10 cellular contexts compared by ENCODE assay signal in the genomic region with DNA sequence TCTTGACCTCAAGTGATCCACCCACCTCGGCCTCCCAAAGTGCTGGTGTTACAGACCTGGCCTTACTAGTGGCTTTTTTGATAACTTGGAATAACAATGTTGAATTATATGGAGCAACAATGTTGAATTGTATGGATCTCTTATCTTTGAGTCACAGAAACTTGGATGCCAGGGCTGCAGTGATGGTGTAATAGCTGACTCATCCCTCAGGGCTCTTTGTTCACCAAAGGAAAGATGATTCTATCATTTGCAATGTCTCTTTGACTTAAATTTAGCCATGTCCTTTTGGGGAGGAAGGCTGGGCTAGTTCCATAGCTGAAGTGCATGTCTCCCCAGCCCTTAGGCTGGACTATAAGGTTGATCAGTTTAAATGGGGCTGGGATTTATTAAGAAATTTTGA.
A peak's percentile ranks its signal among the peaks of the same experiment; 100 is the strongest.
DNase-seq lines count a peak whose midpoint lies in the region; ATAC-seq and TF ChIP-seq lines count a peak whose summit lies in the region.
"Had no signal": no experiment of that assay in that cellular context is flagged by ENCODE, and none has a peak within 500 bp of the region (broad histone marks: within the 10 kb centered on the region; RNA-seq: fewer than 3 reads in every experiment).

No MANE protein-coding gene starts in this region.

- 88% methylated on average over 1 of the region's 1 CpG for WGBS in prostate gland

- H3K27me3 ChIP-seq in prostate gland (replicated peaks; ENCODE audit: insufficient read depth) = no peaks in the 10 kb centered on the region
- H3K27me3 ChIP-seq: ovary had no signal

- intact Hi-C loops in prostate gland (cut with DNase I) = no loop called here

- no peak for TF ChIP-seq POLR2A in prostate gland (IDR thresholded peaks at IDR 0.05)

- no peaks in the 10 kb centered on the region for H3K4me1 ChIP-seq in prostate gland (replicated peaks)

- no peak overlapping the region for H3K27ac ChIP-seq in prostate gland
- H3K27ac ChIP-seq: ovary had no signal

- ATAC-seq in GM18519 (IDR thresholded peaks at IDR 0.05; ENCODE audit: low FRiP score, unreplicated experiment) = no peak

- H3K9me3 ChIP-seq in prostate gland = no peaks in the 10 kb centered on the region
- H3K9me3 ChIP-seq: ovary had no signal

- no peak for TF ChIP-seq CTCF in epithelial cell of esophagus (IDR thresholded peaks at IDR 0.05; ENCODE audit: insufficient read depth, low read depth, low read length, missing control alignments)
- TF ChIP-seq CTCF in prostate gland (IDR thresholded peaks at IDR 0.05) = no peak

- no peak overlapping the region for H3K4me3 ChIP-seq in epithelial cell of esophagus (ENCODE audit: low read length)
- no peak overlapping the region for H3K4me3 ChIP-seq in prostate gland
- H3K4me3 ChIP-seq: ovary had no signal

- DNase-seq in H4 (ENCODE audit: low spot score) (peak; percentile 23), RPMI7951 (ENCODE audit: low read depth) (peak; percentile 81), epithelial cell of esophagus (ENCODE audit: low read depth) (peak; percentile 94), renal cortical epithelial cell (ENCODE audit: low read depth) (peak; percentile 84), prostate gland (ENCODE audit: low spot score) (no peak)
- DNase-seq in activated CD4-positive, alpha-beta T cell treated with anti-CD3 and anti-CD28 coated beads for 1 hour = no peak
- DNase-seq: activated CD8-positive, alpha-beta memory T cell treated with anti-CD3 and anti-CD28 coated beads, Interleukin-2, amount 50 U/mL, for 4 hours; NCI-H2227 treated with DMSO at 0.1 percent for 48 hours had no signal

- no peaks in the 10 kb centered on the region for H3K36me3 ChIP-seq in prostate gland
- H3K36me3 ChIP-seq: ovary had no signal

Comparison
In these comparisons a context has a peak if more than half of its experiments do, and no peak if none do; other contexts are left out.
1. DNase-seq: peak in H4 (single experiment), RPMI7951 (single experiment), epithelial cell of esophagus (single experiment) and renal cortical epithelial cell (single experiment); none in prostate gland (single experiment) and activated CD4-positive, alpha-beta T cell treated with anti-CD3 and anti-CD28 coated beads for 1 hour (single experiment).